23 cellular contexts compared by ENCODE assay signal in genomic region chr11:94828088-94828487, GRCh38.
"Had no signal": no experiment of that assay in that cellular context is flagged by ENCODE, and none has a peak within 500 bp of the region (broad histone marks: within the 10 kb centered on the region; RNA-seq: fewer than 3 reads in every experiment).

No MANE protein-coding gene starts in this region.

- H3K27ac ChIP-seq: coronary artery, gastrocnemius medialis, heart right ventricle, left ventricle myocardium inferior, parathyroid adenoma, psoas muscle, spleen, tibial artery, upper lobe of left lung, vagina had no signal

- H3K9ac ChIP-seq: parathyroid adenoma had no signal

- H3K9me3 ChIP-seq: gastrocnemius medialis, left ventricle myocardium inferior, psoas muscle, spleen, tibial artery, upper lobe of left lung, vagina had no signal

- ATAC-seq: esophagus mucosa; gastrocnemius medialis; heart right ventricle; natural killer cell treated with Interleukin-12 subunit alpha and Interleukin-12 subunit beta and Interleukin-15 and Interleukin-18, amount 100 ng/mL, for 72 hours; psoas muscle; sciatic nerve; stimulated activated memory B cell treated with anti-CD40 and anti-IgM and Interleukin-4, amounts not matched to agents 10 μg/mL and 1 μg/mL and 100 μg/mL, for 72 hours had no signal

- DNase-seq: effector CD4-positive, alpha-beta T cell; gastrocnemius medialis; heart right ventricle; left ventricle myocardium inferior; mesenchymal stem cell; midbrain; psoas muscle; retina; spleen; stimulated activated CD4-positive, alpha-beta T cell treated with anti-CD3 and anti-CD28 coated beads, Interleukin-15, amount 100 ng/mL, for 24 hours; stimulated activated CD4-positive, alpha-beta T cell treated with anti-CD3 and anti-CD28 coated beads, Interleukin-1b, Interleukin-23, amount 100 ng/mL, for 48 hours; stimulated activated CD4-positive, alpha-beta T cell treated with anti-CD3 and anti-CD28 coated beads, Interleukin-4, amount 100 ng/mL, for 24 hours; tibial artery; upper lobe of left lung had no signal

- H3K36me3 Mint-ChIP-seq: natural killer cell treated with Interleukin-12 subunit alpha and Interleukin-12 subunit beta and Interleukin-15 and Interleukin-18, amount 100 ng/mL, for 72 hours; stimulated activated memory B cell treated with anti-CD40 and anti-IgM and Interleukin-4, amounts not matched to agents 10 μg/mL and 1 μg/mL and 100 μg/mL, for 72 hours had no signal

- H3K27me3 ChIP-seq: gastrocnemius medialis, heart right ventricle, spleen, tibial artery, upper lobe of left lung, vagina had no signal

- H3K27me3 Mint-ChIP-seq: natural killer cell treated with Interleukin-12 subunit alpha and Interleukin-12 subunit beta and Interleukin-15 and Interleukin-18, amount 100 ng/mL, for 72 hours; stimulated activated memory B cell treated with anti-CD40 and anti-IgM and Interleukin-4, amounts not matched to agents 10 μg/mL and 1 μg/mL and 100 μg/mL, for 72 hours; stimulated activated naive CD8-positive, alpha-beta T cell treated with anti-CD3 and anti-CD28 coated beads, Interleukin-15, Interleukin-2, amounts not matched to agents 100 ng/mL and 50 ng/mL, for 24 hours had no signal

- H3K4me3 Mint-ChIP-seq: natural killer cell treated with Interleukin-12 subunit alpha and Interleukin-12 subunit beta and Interleukin-15 and Interleukin-18, amount 100 ng/mL, for 72 hours; stimulated activated memory B cell treated with anti-CD40 and anti-IgM and Interleukin-4, amounts not matched to agents 10 μg/mL and 1 μg/mL and 100 μg/mL, for 72 hours; stimulated activated naive CD8-positive, alpha-beta T cell treated with anti-CD3 and anti-CD28 coated beads, Interleukin-15, Interleukin-2, amounts not matched to agents 100 ng/mL and 50 ng/mL, for 24 hours had no signal

- H3K4me1 ChIP-seq: parathyroid adenoma, spleen had no signal

- H3K79me2 ChIP-seq: parathyroid adenoma had no signal

- H3K27ac Mint-ChIP-seq: natural killer cell treated with Interleukin-12 subunit alpha and Interleukin-12 subunit beta and Interleukin-15 and Interleukin-18, amount 100 ng/mL, for 72 hours; stimulated activated memory B cell treated with anti-CD40 and anti-IgM and Interleukin-4, amounts not matched to agents 10 μg/mL and 1 μg/mL and 100 μg/mL, for 72 hours; stimulated activated naive CD8-positive, alpha-beta T cell treated with anti-CD3 and anti-CD28 coated beads, Interleukin-15, Interleukin-2, amounts not matched to agents 100 ng/mL and 50 ng/mL, for 24 hours had no signal

- H2AFZ ChIP-seq: parathyroid adenoma had no signal

- H3K9me3 Mint-ChIP-seq: natural killer cell treated with Interleukin-12 subunit alpha and Interleukin-12 subunit beta and Interleukin-15 and Interleukin-18, amount 100 ng/mL, for 72 hours; stimulated activated memory B cell treated with anti-CD40 and anti-IgM and Interleukin-4, amounts not matched to agents 10 μg/mL and 1 μg/mL and 100 μg/mL, for 72 hours; stimulated activated naive CD8-positive, alpha-beta T cell treated with anti-CD3 and anti-CD28 coated beads, Interleukin-15, Interleukin-2, amounts not matched to agents 100 ng/mL and 50 ng/mL, for 24 hours had no signal

- H3K4me1 Mint-ChIP-seq: stimulated activated memory B cell treated with anti-CD40 and anti-IgM and Interleukin-4, amounts not matched to agents 10 μg/mL and 1 μg/mL and 100 μg/mL, for 72 hours had no signal

- H3K4me3 ChIP-seq: coronary artery, gastrocnemius medialis, heart right ventricle, left ventricle myocardium inferior, lung, psoas muscle, spleen, tibial artery, upper lobe of left lung, vagina had no signal
